ENCODE assay signal across 11 cellular contexts in the genomic region with DNA sequence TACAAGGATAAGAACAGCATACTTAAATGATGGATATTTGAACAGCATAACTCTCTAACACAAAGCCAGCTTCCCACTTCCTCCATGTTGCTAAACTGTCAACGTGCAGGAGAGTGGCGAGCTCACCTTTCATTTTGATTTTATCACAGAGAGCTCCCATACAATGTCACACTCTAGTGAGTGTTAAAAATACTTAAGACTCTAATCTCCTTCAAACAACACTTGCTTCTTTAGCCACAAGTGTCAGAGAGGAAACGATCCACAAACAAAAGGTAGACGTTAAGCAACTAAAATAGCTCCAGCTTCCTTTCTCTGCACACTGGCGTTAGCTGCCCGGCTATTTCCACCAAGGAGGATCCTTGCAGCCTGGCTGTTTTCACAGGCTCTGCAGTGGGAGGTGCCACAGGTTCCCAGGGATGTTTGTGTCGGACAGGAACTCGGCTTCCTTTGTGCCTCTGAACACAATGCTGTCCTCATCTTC.
DNase-seq lines count a peak whose midpoint lies in the region; ATAC-seq and FAIRE-seq lines count a peak whose summit lies in the region.
"Had no signal": no experiment of that assay in that cellular context is flagged by ENCODE, and none has a peak within 500 bp of the region (broad histone marks: within the 10 kb centered on the region; RNA-seq: fewer than 3 reads in every experiment).

No MANE protein-coding gene starts in this region.

- H3K4me1 Mint-ChIP-seq in activated T-helper 17 cell treated with anti-CD3 and anti-CD28 coated beads, Interleukin-2, amount 50 U/mL, for 72 hours = peaks cover 11% of the 10 kb centered on the region

- H3K27ac Mint-ChIP-seq in activated T-helper 17 cell treated with anti-CD3 and anti-CD28 coated beads, Interleukin-2, amount 50 U/mL, for 72 hours = no peak overlapping the region

- DNase-seq in A172 (ENCODE audit: low spot score) = peak; percentile 60
- no peak for DNase-seq in HCEC 1CT
- DNase-seq: Calu3; NCI-H1105; stimulated activated CD4-positive, alpha-beta T cell treated with anti-CD3 and anti-CD28 coated beads, Interleukin-1b, Interleukin-23, amount 100 ng/mL, for 48 hours had no signal

- no peaks in the 10 kb centered on the region for H3K36me3 Mint-ChIP-seq in activated T-helper 17 cell treated with anti-CD3 and anti-CD28 coated beads, Interleukin-2, amount 50 U/mL, for 72 hours (ENCODE audit: low read depth)

- no peaks in the 10 kb centered on the region for H3K27me3 Mint-ChIP-seq in activated T-helper 17 cell treated with anti-CD3 and anti-CD28 coated beads, Interleukin-2, amount 50 U/mL, for 72 hours

- no peaks in the 10 kb centered on the region for H3K9me3 Mint-ChIP-seq in activated T-helper 17 cell treated with anti-CD3 and anti-CD28 coated beads, Interleukin-2, amount 50 U/mL, for 72 hours

- peak; percentile 47 for ATAC-seq in HG02884 (IDR thresholded peaks at IDR 0.05; ENCODE audit: unreplicated experiment)
- ATAC-seq in activated T-helper 17 cell treated with anti-CD3 and anti-CD28 coated beads, Interleukin-2, amount 50 U/mL, for 72 hours (replicated peaks) = peak; percentile 31
- no peak for ATAC-seq in GM18870 (IDR thresholded peaks at IDR 0.05; ENCODE audit: unreplicated experiment)
- no peak for ATAC-seq in GM18517 (IDR thresholded peaks at IDR 0.05; ENCODE audit: unreplicated experiment)
- ATAC-seq in HG02759 (IDR thresholded peaks at IDR 0.05; ENCODE audit: unreplicated experiment) = no peak

- H3K4me3 Mint-ChIP-seq in activated T-helper 17 cell treated with anti-CD3 and anti-CD28 coated beads, Interleukin-2, amount 50 U/mL, for 72 hours = peak overlapping the region; percentile 37

- FAIRE-seq in islet of Langerhans (lab: Jason Lieb, UNC) = peak; percentile 70

Comparison
In these comparisons a context has a peak if more than half of its experiments do, and no peak if none do; other contexts are left out.
1. ATAC-seq: peak in HG02884 (single experiment) and activated T-helper 17 cell treated with anti-CD3 and anti-CD28 coated beads, Interleukin-2, amount 50 U/mL, for 72 hours (single experiment); none in GM18870 (single experiment), GM18517 (single experiment) and HG02759 (single experiment).